Comparison of ENCODE assay signal across 7 cellular contexts in genomic region chr17:58338907-58339774, GRCh38. TPM values are rescaled to one million over a fixed set of nuclear protein-coding genes. Genes with fewer than 3 reads are reported as not detected.
DNase-seq lines count a peak whose midpoint lies in the region; ATAC-seq and TF ChIP-seq lines count a peak whose summit lies in the region.

No MANE protein-coding gene starts in this region.

- no peak overlapping the region for H2BK120ac ChIP-seq in neuronal stem cell (ENCODE audit: low read depth, low read length)

- no peak overlapping the region for H4K91ac ChIP-seq in neuronal stem cell (ENCODE audit: low read depth, low read length, poor library complexity)

- H3K4me1 ChIP-seq in esophagus muscularis mucosa (peaks cover 6 to 54% (median 44%) of the 10 kb centered on the region in 4 donors), neuronal stem cell (ENCODE audit: control insufficient read depth in 2 of 2, insufficient read depth in 1 of 2, low read depth in 1 of 2, low read length in 2 of 2) (peaks cover 8 to 17% of the 10 kb centered on the region in 2 donors)

- ATAC-seq in GM19463 (IDR thresholded peaks at IDR 0.05; ENCODE audit: unreplicated experiment) (peak; percentile 38), GM21576 (IDR thresholded peaks at IDR 0.05; ENCODE audit: unreplicated experiment) (no peak)

- DNase-seq in activated CD4-positive, CD25-positive, alpha-beta regulatory T cell treated with anti-CD3 and anti-CD28 coated beads, Interleukin-2, amount 50 U/mL, for 72 hours = peak; percentile 66
- DNase-seq in esophagus muscularis mucosa (ENCODE audit: extremely low spot score) (no peak), neuronal stem cell (ENCODE audit: low spot score) (no peak), NCI-H774 (lab: John Stamatoyannopoulos, UW) (no peak)

- H3K9me3 ChIP-seq in esophagus muscularis mucosa (no peaks in the 10 kb centered on the region), neuronal stem cell (replicated peaks in 1 of 2; ENCODE audit: control insufficient read depth in 2 of 2, insufficient read depth in 1 of 2, low read depth in 1 of 2, low read length in 2 of 2) (peaks cover 0 to 2% of the 10 kb centered on the region in 2 donors)

- no peaks in the 10 kb centered on the region for H3K27me3 Mint-ChIP-seq in IgD-negative memory B cell

- peak overlapping the region; percentile 6 to 26 (median 12) for H3K4me3 ChIP-seq in esophagus muscularis mucosa
- no peak overlapping the region for H3K4me3 ChIP-seq in neuronal stem cell (ENCODE audit: low read length in 2 of 2)

- TF ChIP-seq EP300 in esophagus muscularis mucosa (IDR thresholded peaks at IDR 0.05) = no peak

- peak overlapping the region; percentile 66 for H2AFZ ChIP-seq in neuronal stem cell (ENCODE audit: low read length)

- H2BK12ac ChIP-seq in neuronal stem cell (ENCODE audit: low read length) = peak overlapping the region; percentile 4

- peak overlapping the region; percentile 99 for H3K27ac Mint-ChIP-seq in IgD-negative memory B cell

- H3K27ac ChIP-seq in esophagus muscularis mucosa (replicated peaks in 1 of 4) = peak overlapping the region; percentile 71 to 84 (median 74)
- H3K27ac ChIP-seq in neuronal stem cell (replicated peaks; ENCODE audit: low read length) = peak overlapping the region; percentile 26

- H3K27me3 ChIP-seq in esophagus muscularis mucosa = peaks cover 0 to 11% (median 2%) of the 10 kb centered on the region in 4 donors
- H3K27me3 ChIP-seq in neuronal stem cell (ENCODE audit: control insufficient read depth in 3 of 3, insufficient read depth in 3 of 3, low read depth in 1 of 3, low read length in 3 of 3) = no peaks in the 10 kb centered on the region

- intact Hi-C loops in esophagus muscularis mucosa (cut with DNase I) = no loop called here

- no peak overlapping the region for H3K4ac ChIP-seq in neuronal stem cell (ENCODE audit: low read length)

- TF ChIP-seq POLR2A in esophagus muscularis mucosa (IDR thresholded peaks at IDR 0.05; ENCODE audit: low read depth) = no peak

- H3K4me1 Mint-ChIP-seq in IgD-negative memory B cell = peaks cover 50 to 71% (median 68%) of the 10 kb centered on the region in 3 donors

- no peak overlapping the region for H3K14ac ChIP-seq in neuronal stem cell (ENCODE audit: low read length)

- H2AK5ac ChIP-seq in neuronal stem cell (ENCODE audit: low read depth, low read length) = peak overlapping the region; percentile 0

- no peak for TF ChIP-seq CTCF in esophagus muscularis mucosa (IDR thresholded peaks at IDR 0.05)

- no peaks in the 10 kb centered on the region for H3K9me3 Mint-ChIP-seq in IgD-negative memory B cell

- H3K9ac ChIP-seq in neuronal stem cell (ENCODE audit: low read depth, low read length, poor library complexity) = no peak overlapping the region

- peak overlapping the region; percentile 90 to 100 (median 96) for H3K4me3 Mint-ChIP-seq in IgD-negative memory B cell

- 47% methylated on average over 8 of the region's 9 CpGs for WGBS in esophagus muscularis mucosa
- no CpG with 5 or more reads among the region's 9 CpGs for WGBS in neuronal stem cell (ENCODE audit: extremely low coverage in 2 of 2, insufficient read length in 2 of 2, insufficient replicate concordance in 1 of 2), 2 donors

- H2BK5ac ChIP-seq in neuronal stem cell (ENCODE audit: low read length) = peak overlapping the region; percentile 15

- no peak overlapping the region for H4K8ac ChIP-seq in neuronal stem cell (ENCODE audit: low read depth, low read length)

- no peak overlapping the region for H3K4me2 ChIP-seq in neuronal stem cell (ENCODE audit: insufficient read depth, low read length, poor library complexity, severe bottlenecking)

- H3K18ac ChIP-seq in neuronal stem cell (ENCODE audit: low read length) = peak overlapping the region; percentile 20

- no peak overlapping the region for H2BK15ac ChIP-seq in neuronal stem cell (ENCODE audit: low read length)

- peaks cover 5% of the 10 kb centered on the region for H3K36me3 Mint-ChIP-seq in IgD-negative memory B cell

- H3K36me3 ChIP-seq in esophagus muscularis mucosa (peaks cover 0 to 12% (median 7%) of the 10 kb centered on the region in 4 donors), neuronal stem cell (replicated peaks in 1 of 2; ENCODE audit: control insufficient read depth in 2 of 2, insufficient read depth in 2 of 2, low read length in 2 of 2) (peaks cover 7% of the 10 kb centered on the region in 2 donors)

- H3K79me1 ChIP-seq in neuronal stem cell (ENCODE audit: low read depth, low read length) = no peaks in the 10 kb centered on the region

- peak overlapping the region; percentile 62 for H3K23ac ChIP-seq in neuronal stem cell (ENCODE audit: low read depth, low read length, poor library complexity)

RNA-seq across cellular contexts. Expression of gene TSPOAP1, which starts 10.5 kb away (rescaled TPM):
- polyA plus RNA-seq in IgD-negative memory B cell = 1.3 TPM
- total RNA-seq in esophagus muscularis mucosa = 10 to 100 TPM in 3 of 4 donors, 1 to 10 TPM in 1; 10.0 to 19.0 (median 16.0) TPM
- 26.2 TPM for polyA plus RNA-seq in neuronal stem cell (2013, experiment 1 of 2)
- polyA plus RNA-seq in neuronal stem cell (2013, experiment 2 of 2) = 25.2 TPM

RNA-seq across cellular contexts. Expression of gene SUPT4H1, which starts 12.9 kb away (rescaled TPM):
- polyA plus RNA-seq in IgD-negative memory B cell = 94.2 TPM
- total RNA-seq in esophagus muscularis mucosa = 10 to 100 TPM; 35.3 to 59.6 (median 47.0) TPM
- 75.6 TPM for polyA plus RNA-seq in neuronal stem cell (2013, experiment 1 of 2)
- 76.4 TPM for polyA plus RNA-seq in neuronal stem cell (2013, experiment 2 of 2)

RNA-seq across cellular contexts. Expression of gene MPO, which starts 58.4 kb away (rescaled TPM):
- polyA plus RNA-seq in IgD-negative memory B cell = not detected
- under 1 TPM in 2 of 4 donors, not detected in 2; 0.23 to 0.66 TPM for total RNA-seq in esophagus muscularis mucosa
- polyA plus RNA-seq in neuronal stem cell (2013, experiment 1 of 2) = 0.01 TPM
- not detected for polyA plus RNA-seq in neuronal stem cell (2013, experiment 2 of 2)

Comparison
In these comparisons a context has a peak if more than half of its experiments do, and no peak if none do; other contexts are left out.
1. H3K4me3 ChIP-seq: peak in esophagus muscularis mucosa (4 of 4); none in neuronal stem cell (0 of 2).